In genomic region chr1:100400332-100400933, GRCh38 we compare ENCODE assay signal across 8 cellular contexts. TPM values are rescaled to one million over a fixed set of nuclear protein-coding genes. Genes with fewer than 3 reads are reported as not detected.
A peak's percentile ranks its signal among the peaks of the same experiment; 100 is the strongest.
DNase-seq lines count a peak whose midpoint lies in the region; FAIRE-seq and TF ChIP-seq lines count a peak whose summit lies in the region.

No MANE protein-coding gene starts in this region.

- no peaks in the 10 kb centered on the region for H3K9me3 ChIP-seq in keratinocyte (ENCODE audit: control insufficient read depth, low read depth, low read length)

- H3K36me3 ChIP-seq in keratinocyte (ENCODE audit: control insufficient read depth in 2 of 2, extremely low read depth in 1 of 2, insufficient read depth in 2 of 2, low read length in 2 of 2) = no peaks in the 10 kb centered on the region

- no peaks in the 10 kb centered on the region for H3K4me1 ChIP-seq in keratinocyte (ENCODE audit: control insufficient read depth, extremely low read depth, insufficient read depth, low read length)

- H3K9me3 Mint-ChIP-seq in activated T-helper 1 cell treated with anti-CD3 and anti-CD28 coated beads, Interleukin-12 subunit alpha, Interleukin-12 subunit beta, Interleukin-2, Interleukin-4 antibody, amounts not matched to agents 30 ng/mL and 10 ng/mL and 1 ng/mL, durations not matched to agents 14 hours and 24 hours and 36 hours = peaks cover 6% of the 10 kb centered on the region
- no peaks in the 10 kb centered on the region for H3K9me3 Mint-ChIP-seq in Calu3 (ENCODE audit: low read depth, unreplicated experiment)

- H3K4me3 ChIP-seq in keratinocyte (ENCODE audit: control insufficient read depth in 2 of 3, extremely low read depth in 1 of 3, insufficient read depth in 2 of 3, low read depth in 1 of 3, low read length in 3 of 3) = no peak overlapping the region

- peaks cover 79% of the 10 kb centered on the region for H3K4me1 Mint-ChIP-seq in activated T-helper 1 cell treated with anti-CD3 and anti-CD28 coated beads, Interleukin-12 subunit alpha, Interleukin-12 subunit beta, Interleukin-2, Interleukin-4 antibody, amounts not matched to agents 30 ng/mL and 10 ng/mL and 1 ng/mL, durations not matched to agents 14 hours and 24 hours and 36 hours (ENCODE audit: low read depth)
- H3K4me1 Mint-ChIP-seq in Calu3 (ENCODE audit: low read depth, unreplicated experiment) = no peaks in the 10 kb centered on the region

- intact Hi-C loops in activated T-helper 1 cell treated with anti-CD3 and anti-CD28 coated beads, Interleukin-12 subunit alpha, Interleukin-12 subunit beta, Interleukin-2, Interleukin-4 antibody, amounts not matched to agents 30 ng/mL and 10 ng/mL and 1 ng/mL, durations not matched to agents 14 hours and 24 hours and 36 hours (cut with micrococcal nuclease) = loop anchor here (1.0 to 5.0 kb wide), 4 partner anchors 23 to 133 kb away; partner anchors contain the start of gene RTCA
- intact Hi-C loops in Calu3 (cut with micrococcal nuclease; ENCODE audit: unreplicated experiment) = no loop called here

- H2AFZ ChIP-seq in keratinocyte (ENCODE audit: control insufficient read depth, low read length) = peak overlapping the region; percentile 37

- H3K4me3 Mint-ChIP-seq in activated T-helper 1 cell treated with anti-CD3 and anti-CD28 coated beads, Interleukin-12 subunit alpha, Interleukin-12 subunit beta, Interleukin-2, Interleukin-4 antibody, amounts not matched to agents 30 ng/mL and 10 ng/mL and 1 ng/mL, durations not matched to agents 14 hours and 24 hours and 36 hours = peak overlapping the region; percentile 77
- no peak overlapping the region for H3K4me3 Mint-ChIP-seq in Calu3 (ENCODE audit: low read depth, unreplicated experiment)

- H3K79me2 ChIP-seq in keratinocyte (ENCODE audit: control insufficient read depth, insufficient read depth, low read length) = no peaks in the 10 kb centered on the region

- H3K4me2 ChIP-seq in keratinocyte (ENCODE audit: control insufficient read depth, extremely low read depth, insufficient read depth, low read depth, low read length) = no peak overlapping the region

- BruUV-seq in Calu3 (replicated peaks; lab: Mats Ljungman, UMichigan) = no TSS peak

- CTCF ChIA-PET in Calu3 (lab: Charles Lee) = no interaction called here

- dilution Hi-C loops in keratinocyte (cut with MboI; ENCODE audit: extremely low pct_ligation_motif_present, low sequenced_read_pairs) = no loop called here

- FAIRE-seq in keratinocyte (lab: Jason Lieb, UNC) = no peak

- H3K27me3 ChIP-seq in keratinocyte (ENCODE audit: control insufficient read depth, extremely low read depth, insufficient read depth, low read length) = no peaks in the 10 kb centered on the region

- H3K27ac Mint-ChIP-seq in activated T-helper 1 cell treated with anti-CD3 and anti-CD28 coated beads, Interleukin-12 subunit alpha, Interleukin-12 subunit beta, Interleukin-2, Interleukin-4 antibody, amounts not matched to agents 30 ng/mL and 10 ng/mL and 1 ng/mL, durations not matched to agents 14 hours and 24 hours and 36 hours = peak overlapping the region; percentile 94
- H3K27ac Mint-ChIP-seq in Calu3 (ENCODE audit: unreplicated experiment) = no peak overlapping the region

- no peak overlapping the region for H3K9ac ChIP-seq in keratinocyte (ENCODE audit: control insufficient read depth, extremely low read depth, insufficient read depth, low read length)

- no peaks in the 10 kb centered on the region for H3K9me1 ChIP-seq in keratinocyte (ENCODE audit: control insufficient read depth, extremely low read depth, insufficient read depth, low read length)

- TF ChIP-seq CTCF in keratinocyte (optimal IDR thresholded peaks at IDR 0.05 in 1 of 3, IDR thresholded peaks at IDR 0.05 in 1 of 3, conservative IDR thresholded peaks at IDR 0.05 in 1 of 3; ENCODE audit: extremely low read depth in 1 of 3, insufficient read depth in 2 of 3, low read length in 3 of 3) (no peak), Calu3 (IDR thresholded peaks at IDR 0.05; ENCODE audit: unreplicated experiment) (no peak)

- peaks cover 35% of the 10 kb centered on the region for H3K36me3 Mint-ChIP-seq in activated T-helper 1 cell treated with anti-CD3 and anti-CD28 coated beads, Interleukin-12 subunit alpha, Interleukin-12 subunit beta, Interleukin-2, Interleukin-4 antibody, amounts not matched to agents 30 ng/mL and 10 ng/mL and 1 ng/mL, durations not matched to agents 14 hours and 24 hours and 36 hours (ENCODE audit: low read depth)
- no peaks in the 10 kb centered on the region for H3K36me3 Mint-ChIP-seq in Calu3 (ENCODE audit: insufficient read depth, unreplicated experiment)

- no peaks in the 10 kb centered on the region for H3K27me3 Mint-ChIP-seq in activated T-helper 1 cell treated with anti-CD3 and anti-CD28 coated beads, Interleukin-12 subunit alpha, Interleukin-12 subunit beta, Interleukin-2, Interleukin-4 antibody, amounts not matched to agents 30 ng/mL and 10 ng/mL and 1 ng/mL, durations not matched to agents 14 hours and 24 hours and 36 hours (ENCODE audit: insufficient read depth)
- no peaks in the 10 kb centered on the region for H3K27me3 Mint-ChIP-seq in Calu3 (ENCODE audit: unreplicated experiment)

- peak; percentile 70 for DNase-seq in activated gamma-delta T cell treated with Interleukin-2 at 50 U/mL for 16 hours
- DNase-seq in activated gamma-delta T cell (lab: John Stamatoyannopoulos, UW) = no peak
- peak; percentile 37 for DNase-seq in NCI-H748 (lab: John Stamatoyannopoulos, UW; ENCODE audit: unreplicated experiment)
- DNase-seq in activated T-helper 1 cell treated with anti-CD3 and anti-CD28 coated beads, Interleukin-12 subunit alpha, Interleukin-12 subunit beta, Interleukin-2, Interleukin-4 antibody, amounts not matched to agents 30 ng/mL and 10 ng/mL and 1 ng/mL, durations not matched to agents 14 hours and 24 hours and 36 hours (ENCODE audit: low spot score) = peak; percentile 58
- DNase-seq in keratinocyte (ENCODE audit: low read depth, low spot score) = no peak
- DNase-seq in stimulated activated CD8-positive, alpha-beta memory T cell treated with anti-CD3 and anti-CD28 coated beads, Interleukin-15, amount 100 ng/mL, for 4 hours (ENCODE audit: low read depth in 2 of 2) = peak; percentile 15 to 23
- DNase-seq in COR-L47 (lab: John Stamatoyannopoulos, UW) = no peak
- no peak for DNase-seq in Calu3

- H3K27ac ChIP-seq in keratinocyte (ENCODE audit: control insufficient read depth, insufficient read depth, low read length) = no peak overlapping the region

- no peaks in the 10 kb centered on the region for H4K20me1 ChIP-seq in keratinocyte (ENCODE audit: control insufficient read depth, extremely low read depth, insufficient read depth, low read length)

RNA-seq across cellular contexts. Expression of gene CDC14A, which starts 48.1 kb away (rescaled TPM):
- total RNA-seq in activated T-helper 1 cell treated with anti-CD3 and anti-CD28 coated beads, Interleukin-12 subunit alpha, Interleukin-12 subunit beta, Interleukin-2, Interleukin-4 antibody, amounts not matched to agents 30 ng/mL and 10 ng/mL and 1 ng/mL, durations not matched to agents 14 hours and 24 hours and 36 hours = 11.2 and 11.8 TPM in 2 replicates
- 1.2 to 2.2 TPM (median 2.0 TPM) in 3 replicates for polyA plus RNA-seq in keratinocyte
- 0.17 TPM for polyA plus RNA-seq in keratinocyte (2011; ENCODE audit: low read depth)
- polyA plus RNA-seq in keratinocyte (2011; cell fraction: cytosol; rRNA removed) = 1.1 and 2.4 TPM in 2 replicates
- polyA plus RNA-seq in keratinocyte (2011; cell fraction: nucleus; rRNA removed) = 2.7 and 3.4 TPM in 2 replicates
- 0.51 and 1.3 TPM in 2 replicates for polyA plus RNA-seq in keratinocyte (2012; ENCODE audit: low replicate concordance)
- 0.36 to 3.0 TPM (median 1.6 TPM) in 3 replicates for polyA minus RNA-seq in keratinocyte
- 0.38 TPM for polyA minus RNA-seq in keratinocyte (2011; cell fraction: cytosol; rRNA and poly(A)+ RNA removed)
- polyA minus RNA-seq in keratinocyte (2011; cell fraction: nucleus; rRNA and poly(A)+ RNA removed) = 5.7 and 9.3 TPM in 2 replicates
- 6.4 and 8.5 TPM in 2 replicates for total RNA-seq in Calu3 (2022)

Comparison
In these comparisons a context has a peak if more than half of its experiments do, and no peak if none do; other contexts are left out.
1. DNase-seq: peak in activated gamma-delta T cell treated with Interleukin-2 at 50 U/mL for 16 hours (single experiment), NCI-H748 (single experiment), activated T-helper 1 cell treated with anti-CD3 and anti-CD28 coated beads, Interleukin-12 subunit alpha, Interleukin-12 subunit beta, Interleukin-2, Interleukin-4 antibody, amounts not matched to agents 30 ng/mL and 10 ng/mL and 1 ng/mL, durations not matched to agents 14 hours and 24 hours and 36 hours (single experiment) and stimulated activated CD8-positive, alpha-beta memory T cell treated with anti-CD3 and anti-CD28 coated beads, Interleukin-15, amount 100 ng/mL, for 4 hours (2 of 2); none in activated gamma-delta T cell (single experiment), keratinocyte (single experiment), COR-L47 (single experiment) and Calu3 (single experiment).